ENCODE assay signal across 1 cellular context in genomic region chr2:7473135-7473771, GRCh38.
A peak's percentile ranks its signal among the peaks of the same experiment; 100 is the strongest.
TF ChIP-seq lines count a peak whose summit lies in the region.

No MANE protein-coding gene starts in this region.

TF ChIP-seq in IMR-90, 13 proteins besides CTCF, POLR2A, EP300 and RAD21:
- TF ChIP-seq MAZ (IDR thresholded peaks at IDR 0.05; ENCODE audit: borderline replicate concordance, low read depth, low read length) (no peak), NFE2L2 (IDR thresholded peaks at IDR 0.05; ENCODE audit: low read depth, low read length) (no peak), MAFK (IDR thresholded peaks at IDR 0.05; ENCODE audit: low read depth, low read length) (0 out of 2 replicates have a peak, but pooled peaks have one; percentile 6), CEBPB (IDR thresholded peaks at IDR 0.05; ENCODE audit: low read depth, low read length) (no peak)
- TF ChIP-seq, protein P1, sequence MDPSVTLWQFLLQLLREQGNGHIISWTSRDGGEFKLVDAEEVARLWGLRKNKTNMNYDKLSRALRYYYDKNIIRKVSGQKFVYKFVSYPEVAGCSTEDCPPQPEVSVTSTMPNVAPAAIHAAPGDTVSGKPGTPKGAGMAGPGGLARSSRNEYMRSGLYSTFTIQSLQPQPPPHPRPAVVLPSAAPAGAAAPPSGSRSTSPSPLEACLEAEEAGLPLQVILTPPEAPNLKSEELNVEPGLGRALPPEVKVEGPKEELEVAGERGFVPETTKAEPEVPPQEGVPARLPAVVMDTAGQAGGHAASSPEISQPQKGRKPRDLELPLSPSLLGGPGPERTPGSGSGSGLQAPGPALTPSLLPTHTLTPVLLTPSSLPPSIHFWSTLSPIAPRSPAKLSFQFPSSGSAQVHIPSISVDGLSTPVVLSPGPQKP (IDR thresholded peaks at IDR 0.05; ENCODE audit: borderline replicate concordance, low read depth, low read length): no peak
